In genomic region chr15:63605816-63606215, GRCh38 we compare ENCODE assay signal across 10 cellular contexts. TPM values are rescaled to one million over a fixed set of nuclear protein-coding genes. Genes with fewer than 3 reads are reported as not detected.
DNase-seq lines count a peak whose midpoint lies in the region; ATAC-seq and TF ChIP-seq lines count a peak whose summit lies in the region.
"Had no signal": no experiment of that assay in that cellular context is flagged by ENCODE, and none has a peak within 500 bp of the region (broad histone marks: within the 10 kb centered on the region; RNA-seq: fewer than 3 reads in every experiment).

No MANE protein-coding gene starts in this region.

- dilution Hi-C loops in mammary epithelial cell (cut with HindIII; ENCODE audit: low sequenced_read_pairs), result no loop called here

- no peak overlapping the region for H2AFZ ChIP-seq in mammary epithelial cell (ENCODE audit: low read depth, low read length)

- intact Hi-C loops in CD8-positive, alpha-beta T cell (cut with DNase I, micrococcal nuclease), result loop anchor here in 1 of 2 experiments (10.0 kb wide), 3 partner anchors 229 to 489 kb away; partner anchors contain the start of genes CIAO2A, HERC1 and SNX1
- intact Hi-C loops in mammary epithelial cell (cut with micrococcal nuclease), result loop anchor here (5.0 kb wide), 1 partner anchor 546 kb away; the partner anchor contains the start of gene SNX22

- no peaks in the 10 kb centered on the region for H3K9me3 ChIP-seq in CD8-positive, alpha-beta T cell (ENCODE audit: low read length)
- no peaks in the 10 kb centered on the region for H3K9me3 ChIP-seq in mammary epithelial cell (replicated peaks; ENCODE audit: insufficient read depth, low read length)

- peaks cover 22% of the 10 kb centered on the region for H3K36me3 ChIP-seq in CD8-positive, alpha-beta T cell (ENCODE audit: insufficient read depth, low read length)
- no peaks in the 10 kb centered on the region for H3K36me3 ChIP-seq in mammary epithelial cell (ENCODE audit: insufficient read depth, low read length)

- H3K4me1 Mint-ChIP-seq in CD8-positive, alpha-beta T cell (ENCODE audit: low read depth), result peaks cover 47% of the 10 kb centered on the region
- peaks cover 52 to 67% (median 57%) of the 10 kb centered on the region in 3 donors for H3K4me1 Mint-ChIP-seq in T-cell

- H3K9ac ChIP-seq in mammary epithelial cell (ENCODE audit: insufficient read depth, low read length), result no peak overlapping the region

- peaks cover 37% of the 10 kb centered on the region for H3K36me3 Mint-ChIP-seq in CD8-positive, alpha-beta T cell
- peaks cover 22% of the 10 kb centered on the region for H3K36me3 Mint-ChIP-seq in T-cell

- in situ Hi-C loops in mammary epithelial cell (cut with MboI; ENCODE audit: low sequenced_read_pairs in 2 of 2), result loop anchor here (10.0 to 25.0 kb wide), 3 partner anchors 106 to 456 kb away; no protein-coding TSS in a partner anchor

- POLR2A ChIA-PET in CD8-positive, alpha-beta T cell (lab: Charles Lee), result no interaction called here
- POLR2A ChIA-PET in T-cell (lab: Charles Lee), result interaction anchor here (0.6 kb wide), 2 partner anchors 41 to 196 kb away, joined by 3 read pairs; no protein-coding TSS in a partner anchor

- H3K4me1 ChIP-seq in CD8-positive, alpha-beta T cell (ENCODE audit: insufficient read depth, low read length), result peaks cover 41% of the 10 kb centered on the region
- H3K4me1 ChIP-seq in mammary epithelial cell (ENCODE audit: insufficient read depth, low read length), result peaks cover 14% of the 10 kb centered on the region

- H3K27me3 ChIP-seq in CD8-positive, alpha-beta T cell (ENCODE audit: insufficient read depth, low read length), result no peaks in the 10 kb centered on the region
- no peaks in the 10 kb centered on the region for H3K27me3 ChIP-seq in mammary epithelial cell (ENCODE audit: insufficient read depth, low read length)

- DNase-seq in CD8-positive, alpha-beta T cell, result peak in 6 of 7 experiments; percentile 34 to 75 (median 60)
- DNase-seq in T-cell (peak in 32 of 34 experiments; percentile 24 to 67 (median 44)), activated gamma-delta T cell (lab: John Stamatoyannopoulos, UW) (peak; percentile 10), mammary epithelial cell (no peak), amniotic stem cell (lab: John Stamatoyannopoulos, UW) (no peak), NCI-H226 (no peak)
- peak; percentile 46 for DNase-seq in stimulated activated CD4-positive, alpha-beta T cell treated with anti-CD3 and anti-CD28 coated beads, Interleukin-12 subunit alpha, Interleukin-12 subunit beta, amount 100 ng/mL, for 4 hours
- DNase-seq: AML-193, NCI-H510A had no signal

- peak overlapping the region; percentile 24 for H3K4me3 Mint-ChIP-seq in CD8-positive, alpha-beta T cell
- H3K4me3 Mint-ChIP-seq in T-cell, result peak overlapping the region in 2 of 3 donors; percentile 7 to 58

- no peaks in the 10 kb centered on the region for H3K27me3 Mint-ChIP-seq in CD8-positive, alpha-beta T cell (ENCODE audit: low read depth)
- H3K27me3 Mint-ChIP-seq in T-cell, result no peaks in the 10 kb centered on the region

- no peaks in the 10 kb centered on the region for H4K20me1 ChIP-seq in mammary epithelial cell (ENCODE audit: insufficient read depth, low read length)

- WGBS in mammary epithelial cell (ENCODE audit: low coverage, missing lambda C conversion rate), result 97% methylated on average over 7 of the region's 7 CpGs

- TF ChIP-seq CTCF in CD8-positive, alpha-beta T cell (IDR thresholded peaks at IDR 0.05), result no peak
- TF ChIP-seq CTCF in mammary epithelial cell (conservative IDR thresholded peaks at IDR 0.05 in 1 of 2, IDR thresholded peaks at IDR 0.05 in 1 of 2; ENCODE audit: extremely low read depth in 1 of 2, insufficient read depth in 1 of 2, low read depth in 1 of 2, low read length in 2 of 2), result no peak

- no peak overlapping the region for H3K27ac ChIP-seq in CD8-positive, alpha-beta T cell (ENCODE audit: low read depth, low read length)
- H3K27ac ChIP-seq in mammary epithelial cell (ENCODE audit: insufficient read depth, low read depth, low read length), result no peak overlapping the region

- no peak overlapping the region for H3K4me3 ChIP-seq in CD8-positive, alpha-beta T cell (ENCODE audit: low read depth, low read length)
- no peak overlapping the region for H3K4me3 ChIP-seq in mammary epithelial cell (replicated peaks in 1 of 3; ENCODE audit: insufficient read depth in 1 of 3, low read depth in 2 of 3, low read length in 3 of 3)

- no TSS peak for BruUV-seq in mammary epithelial cell (replicated peaks; lab: Mats Ljungman, UMichigan)

- H3K27ac Mint-ChIP-seq in CD8-positive, alpha-beta T cell, result peak overlapping the region; percentile 81
- H3K27ac Mint-ChIP-seq in T-cell, result peak overlapping the region; percentile 92 to 97

- H3K4me2 ChIP-seq in mammary epithelial cell (ENCODE audit: insufficient read depth, low read depth, low read length), result no peak overlapping the region

- CTCF ChIA-PET in CD8-positive, alpha-beta T cell (lab: Charles Lee), result interaction anchor here (0.8 to 1.6 kb wide), 5 partner anchors 13 to 462 kb away, joined by 3 to 5 read pairs (median 3); no protein-coding TSS in a partner anchor
- CTCF ChIA-PET in T-cell (lab: Charles Lee), result interaction anchor here in 1 of 2 donors (1.1 to 1.9 kb wide), 2 partner anchors 10 to 139 kb away, joined by 3 to 4 read pairs; no protein-coding TSS in a partner anchor
- CTCF ChIA-PET in mammary epithelial cell (lab: Charles Lee; ENCODE audit: low non-redundant PET), result no interaction called here

- H3K79me2 ChIP-seq in mammary epithelial cell (ENCODE audit: insufficient read depth, low read length), result no peaks in the 10 kb centered on the region

- ATAC-seq in CD8-positive, alpha-beta T cell, result peak; percentile 53
- ATAC-seq in T-cell (replicated peaks in 1 of 4) (peak; percentile 55 to 73 (median 73)), HG02763 (IDR thresholded peaks at IDR 0.05; ENCODE audit: unreplicated experiment) (no peak)

- H3K9me3 Mint-ChIP-seq in CD8-positive, alpha-beta T cell, result no peaks in the 10 kb centered on the region
- no peaks in the 10 kb centered on the region for H3K9me3 Mint-ChIP-seq in T-cell

RNA-seq across cellular contexts. Expression of gene FBXL22, which starts 8.6 kb away (rescaled TPM):
- total RNA-seq in CD8-positive, alpha-beta T cell, result 1 to 10 TPM in 1 of 2 experiments, under 1 TPM in 1; 0.68 to 1.7 TPM
- total RNA-seq in T-cell (1 to 10 TPM in 4 of 5 donors, under 1 TPM in 1; 0.75 to 2.0 (median 1.5) TPM), mammary epithelial cell (1 to 10 TPM in 1 of 2 donors, under 1 TPM in 1; 0.40 to 1.7 TPM)
- 0.20 TPM for polyA plus RNA-seq in mammary epithelial cell
- not detected for polyA minus RNA-seq in mammary epithelial cell

Comparison
In these comparisons a context has a peak if more than half of its experiments do, and no peak if none do; other contexts are left out.
1. DNase-seq: peak in CD8-positive, alpha-beta T cell (6 of 7), T-cell (32 of 34), activated gamma-delta T cell (single experiment) and stimulated activated CD4-positive, alpha-beta T cell treated with anti-CD3 and anti-CD28 coated beads, Interleukin-12 subunit alpha, Interleukin-12 subunit beta, amount 100 ng/mL, for 4 hours (single experiment); none in mammary epithelial cell (single experiment), amniotic stem cell (single experiment) and NCI-H226 (single experiment).